ENCODE assay signal across 1 cellular context in the genomic region with DNA sequence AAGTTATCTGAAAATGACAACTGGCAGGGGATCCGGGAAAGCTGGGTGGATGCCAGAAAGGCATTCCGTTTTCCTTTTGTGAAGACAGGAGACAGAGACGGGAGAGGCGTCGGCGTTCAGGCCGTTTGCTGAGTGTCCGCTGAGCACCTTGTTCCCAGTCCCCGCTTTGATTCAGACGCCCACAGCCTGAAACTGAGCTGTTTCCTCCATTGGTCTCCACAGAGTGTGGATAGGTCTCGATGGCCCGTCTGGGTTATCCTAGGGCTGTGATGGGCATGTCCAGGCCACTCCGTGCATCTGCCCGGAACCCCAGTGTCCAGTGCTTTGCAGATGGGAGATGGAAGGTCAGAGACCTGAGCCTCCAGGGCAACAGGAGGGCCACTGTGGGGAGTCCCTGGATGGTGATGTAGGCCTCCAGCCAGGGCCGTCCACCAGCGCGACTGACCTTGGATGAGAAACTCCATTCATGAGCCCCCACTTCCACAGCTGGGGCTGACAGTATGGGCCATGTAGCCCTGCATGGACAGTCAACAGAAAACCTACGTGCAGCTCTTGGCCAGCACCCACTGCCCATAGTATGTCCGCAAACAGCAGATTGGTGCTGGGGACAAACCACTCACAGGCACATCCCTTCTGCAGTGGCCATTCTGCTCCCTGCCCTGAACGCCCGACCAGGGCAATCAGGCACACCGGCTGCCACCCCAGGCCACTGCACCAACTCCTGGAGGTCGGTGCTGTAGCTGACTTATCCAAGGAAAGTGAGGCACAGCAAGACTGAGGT.
TF ChIP-seq lines count a peak whose summit lies in the region.

No MANE protein-coding gene starts in this region.

TF ChIP-seq in GM23338, 12 proteins besides CTCF, POLR2A, EP300 and RAD21:
- TF ChIP-seq CREB1 (CRISPR knock-in tag; IDR thresholded peaks at IDR 0.05; ENCODE audit: low read depth) (no peak), ZNF462 (CRISPR knock-in tag; IDR thresholded peaks at IDR 0.05) (no peak), JUNB (IDR thresholded peaks at IDR 0.05; ENCODE audit: unreplicated experiment) (no peak), POLR2AphosphoS5 (IDR thresholded peaks at IDR 0.05; ENCODE audit: low read depth) (no peak), ETS1 (IDR thresholded peaks at IDR 0.05) (no peak), NANOG (IDR thresholded peaks at IDR 0.05; ENCODE audit: borderline replicate concordance) (no peak), EZH2 (IDR thresholded peaks at IDR 0.05; ENCODE audit: low read depth, unreplicated experiment) (no peak), ZNF331 (CRISPR knock-in tag; IDR thresholded peaks at IDR 0.05; ENCODE audit: low read depth) (no peak), EZH2phosphoT487 (IDR thresholded peaks at IDR 0.05; ENCODE audit: unreplicated experiment) (no peak), ZNF114 (CRISPR knock-in tag; IDR thresholded peaks at IDR 0.05) (no peak), STAT1 (IDR thresholded peaks at IDR 0.05; ENCODE audit: unreplicated experiment) (no peak)
- TF ChIP-seq, protein P1, sequence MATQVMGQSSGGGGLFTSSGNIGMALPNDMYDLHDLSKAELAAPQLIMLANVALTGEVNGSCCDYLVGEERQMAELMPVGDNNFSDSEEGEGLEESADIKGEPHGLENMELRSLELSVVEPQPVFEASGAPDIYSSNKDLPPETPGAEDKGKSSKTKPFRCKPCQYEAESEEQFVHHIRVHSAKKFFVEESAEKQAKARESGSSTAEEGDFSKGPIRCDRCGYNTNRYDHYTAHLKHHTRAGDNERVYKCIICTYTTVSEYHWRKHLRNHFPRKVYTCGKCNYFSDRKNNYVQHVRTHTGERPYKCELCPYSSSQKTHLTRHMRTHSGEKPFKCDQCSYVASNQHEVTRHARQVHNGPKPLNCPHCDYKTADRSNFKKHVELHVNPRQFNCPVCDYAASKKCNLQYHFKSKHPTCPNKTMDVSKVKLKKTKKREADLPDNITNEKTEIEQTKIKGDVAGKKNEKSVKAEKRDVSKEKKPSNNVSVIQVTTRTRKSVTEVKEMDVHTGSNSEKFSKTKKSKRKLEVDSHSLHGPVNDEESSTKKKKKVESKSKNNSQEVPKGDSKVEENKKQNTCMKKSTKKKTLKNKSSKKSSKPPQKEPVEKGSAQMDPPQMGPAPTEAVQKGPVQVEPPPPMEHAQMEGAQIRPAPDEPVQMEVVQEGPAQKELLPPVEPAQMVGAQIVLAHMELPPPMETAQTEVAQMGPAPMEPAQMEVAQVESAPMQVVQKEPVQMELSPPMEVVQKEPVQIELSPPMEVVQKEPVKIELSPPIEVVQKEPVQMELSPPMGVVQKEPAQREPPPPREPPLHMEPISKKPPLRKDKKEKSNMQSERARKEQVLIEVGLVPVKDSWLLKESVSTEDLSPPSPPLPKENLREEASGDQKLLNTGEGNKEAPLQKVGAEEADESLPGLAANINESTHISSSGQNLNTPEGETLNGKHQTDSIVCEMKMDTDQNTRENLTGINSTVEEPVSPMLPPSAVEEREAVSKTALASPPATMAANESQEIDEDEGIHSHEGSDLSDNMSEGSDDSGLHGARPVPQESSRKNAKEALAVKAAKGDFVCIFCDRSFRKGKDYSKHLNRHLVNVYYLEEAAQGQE (IDR thresholded peaks at IDR 0.05; ENCODE audit: unreplicated experiment): no peak
